In genomic region chr12:104986022-104986941, GRCh38 we compare ENCODE assay signal across 8 cellular contexts. TPM values are rescaled to one million over a fixed set of nuclear protein-coding genes. Genes with fewer than 3 reads are reported as not detected.
DNase-seq lines count a peak whose midpoint lies in the region; FAIRE-seq and TF ChIP-seq lines count a peak whose summit lies in the region.

TSS of gene NOPCHAP1 (plus strand) at chr12:104986316. CDS start at chr12:104986353, 37 bp downstream.

- H3K4ac ChIP-seq in H1 (replicated peaks; ENCODE audit: insufficient read length, low read depth, low read length) (no peak within 1 kb of the TSS), mesenchymal stem cell (ENCODE audit: low read depth in 1 of 2, low read length in 2 of 2) (peak within 1 kb of the TSS; percentile 86 to 96)

- H3K9ac ChIP-seq in H1 (replicated peaks in 1 of 4; ENCODE audit: extremely low read depth in 1 of 4, low read depth in 3 of 4, low read length in 3 of 4) (peak within 1 kb of the TSS; percentile 89 to 95 (median 92)), mesenchymal stem cell (ENCODE audit: low read length) (peak within 1 kb of the TSS; percentile 86)

- CTCF ChIA-PET in activated CD8-positive, alpha-beta memory T cell treated with anti-CD3 and anti-CD28 coated beads for 36 hours (lab: Charles Lee) = interaction anchor here (0.8 to 1.1 kb wide), 3 partner anchors 27 to 604 kb away, joined by 3 read pairs; no protein-coding TSS in a partner anchor
- CTCF ChIA-PET in H1 (lab: Charles Lee; ENCODE audit: partially characterized antibody) = interaction anchor here (1.3 to 1.8 kb wide), 2 partner anchors 10 to 18 kb away, joined by 3 to 6 read pairs; no protein-coding TSS in a partner anchor

- H3K4me2 ChIP-seq in H1 (ENCODE audit: insufficient read depth in 1 of 2, low read depth in 2 of 2, low read length in 2 of 2) (peak within 1 kb of the TSS; percentile 68 to 84), mesenchymal stem cell (ENCODE audit: low read length, poor library complexity, severe bottlenecking) (peak within 1 kb of the TSS; percentile 81)

- POLR2A ChIA-PET in activated CD8-positive, alpha-beta memory T cell treated with anti-CD3 and anti-CD28 coated beads for 36 hours (lab: Charles Lee) = no interaction called here
- POLR2A ChIA-PET in H1 (lab: Charles Lee; ENCODE audit: partially characterized antibody) = interaction anchor here (0.6 to 1.5 kb wide), 6 partner anchors 16 to 885 kb away, joined by 3 to 5 read pairs (median 3); no protein-coding TSS in a partner anchor

- TF ChIP-seq RAD21 in H1 (IDR thresholded peaks at IDR 0.05 in 1 of 2, conservative IDR thresholded peaks at IDR 0.05 in 1 of 2; ENCODE audit: low read depth in 2 of 2, low read length in 2 of 2) = no peak

- no peak within 1 kb of the TSS for H2BK120ac ChIP-seq in H1 (replicated peaks; ENCODE audit: low read depth, low read length)
- H2BK120ac ChIP-seq in mesenchymal stem cell (ENCODE audit: low read depth, low read length) = peak within 1 kb of the TSS; percentile 73

- H3K79me1 ChIP-seq in H1 (ENCODE audit: low read depth, low read length) = peaks cover 4% of the 10 kb centered on the region
- H3K79me1 ChIP-seq in mesenchymal stem cell (replicated peaks; ENCODE audit: low read length, poor library complexity, severe bottlenecking) = peaks cover 24% of the 10 kb centered on the region

- H3K23ac ChIP-seq in H1 (ENCODE audit: insufficient read length) (no peak within 1 kb of the TSS), mesenchymal stem cell (ENCODE audit: low read length in 2 of 2) (peak within 1 kb of the TSS in 1 of 2 experiments; percentile 77)

- H2AFZ ChIP-seq in H1 (ENCODE audit: low read length) (peak within 1 kb of the TSS; percentile 92; the same call in 1 of the 2 replicates), mesenchymal stem cell (ENCODE audit: low read depth, low read length) (peak within 1 kb of the TSS; percentile 97)

- H3K27ac ChIP-seq in H1 (ENCODE audit: low read depth, low read length) = peak within 1 kb of the TSS; percentile 88; the same call in 1 of the 2 replicates
- H3K27ac ChIP-seq in mesenchymal stem cell (ENCODE audit: low read length, poor library complexity, severe bottlenecking) = peak within 1 kb of the TSS; percentile 50

- H3K36me3 ChIP-seq in H1 (ENCODE audit: control insufficient read depth in 2 of 4, insufficient read depth in 4 of 4, low read length in 3 of 4) (peaks cover 6 to 27% (median 12%) of the 10 kb centered on the region in 4 experiments; a peak in 5 of 8 replicates), mesenchymal stem cell (ENCODE audit: control insufficient read depth in 1 of 2, insufficient read depth in 2 of 2, low read depth in 1 of 2, low read length in 2 of 2) (peaks cover 0 to 31% of the 10 kb centered on the region in 2 experiments)

- H2BK5ac ChIP-seq in H1 (ENCODE audit: low read depth, low read length) (peak within 1 kb of the TSS; percentile 84; the same call in 1 of the 2 replicates), mesenchymal stem cell (ENCODE audit: low read depth, low read length, poor library complexity, severe bottlenecking) (peak within 1 kb of the TSS; percentile 71)

- H3K4me1 ChIP-seq in H1 (replicated peaks in 1 of 4; ENCODE audit: control insufficient read depth in 3 of 4, insufficient read depth in 4 of 4, low read length in 3 of 4) = peaks cover 0 to 6% (median 3%) of the 10 kb centered on the region in 4 experiments; a peak in 3 of 7 replicates
- no peaks in the 10 kb centered on the region for H3K4me1 ChIP-seq in mesenchymal stem cell (ENCODE audit: control insufficient read depth, insufficient read depth, low read depth, low read length)

- TF ChIP-seq EP300 in H1 (IDR thresholded peaks at IDR 0.05; ENCODE audit: borderline replicate concordance in 1 of 2, low read depth in 2 of 2, low read length in 2 of 2) = no peak

- H3K14ac ChIP-seq in H1 (ENCODE audit: insufficient read length) (no peak within 1 kb of the TSS), mesenchymal stem cell (ENCODE audit: low read length in 2 of 2) (peak within 1 kb of the TSS in 1 of 2 experiments; percentile 87)

- WGBS in H1 (ENCODE audit: extremely low coverage in 1 of 2, insufficient coverage in 1 of 2, insufficient read length in 1 of 2, insufficient replicate concordance in 2 of 2, low coverage in 1 of 2, low lambda C conversion rate in 2 of 2, missing lambda C conversion rate in 1 of 2), 2 experiments = 2% methylated on average over 38 of the region's 59 CpGs; no CpG with 5 or more reads in 1 of the 2 experiments
- WGBS in mesenchymal stem cell = 1% methylated on average over 55 of the region's 59 CpGs

- H2AK5ac ChIP-seq in H1 (ENCODE audit: low read depth, low read length) = no peak within 1 kb of the TSS
- H2AK5ac ChIP-seq in mesenchymal stem cell (ENCODE audit: low read length, severe bottlenecking) = no peak within 1 kb of the TSS

- peaks cover 0 to 2% of the 10 kb centered on the region in 2 experiments for H4K20me1 ChIP-seq in H1 (replicated peaks in 1 of 2; ENCODE audit: control insufficient read depth in 1 of 2, insufficient read depth in 2 of 2, low read length in 2 of 2)

- no peak for FAIRE-seq in H1 (lab: Jason Lieb, UNC)

- H4K8ac ChIP-seq in H1 (ENCODE audit: extremely low read depth, insufficient read depth, low read length) = peak within 1 kb of the TSS; percentile 96
- H4K8ac ChIP-seq in mesenchymal stem cell (ENCODE audit: low read length) = no peak within 1 kb of the TSS

- no peak for TF ChIP-seq CTCF in GM20000 (IDR thresholded peaks at IDR 0.05; ENCODE audit: extremely low read depth, missing control alignments)
- no peak for TF ChIP-seq CTCF in H1 (IDR thresholded peaks at IDR 0.05; ENCODE audit: control extremely low read depth in 1 of 3, insufficient read depth in 1 of 3, low read depth in 1 of 3, low read length in 3 of 3)

- H3K79me2 ChIP-seq in H1 (ENCODE audit: control insufficient read depth in 1 of 2, insufficient read depth in 2 of 2, low read length in 2 of 2) = peaks cover 3 to 44% of the 10 kb centered on the region in 2 experiments; a peak in 3 of 4 replicates

- H2BK15ac ChIP-seq in H1 (ENCODE audit: low read length) (no peak within 1 kb of the TSS; the same call in 1 of the 2 replicates), mesenchymal stem cell (ENCODE audit: low read depth, poor library complexity, severe bottlenecking) (no peak within 1 kb of the TSS)

- H3K56ac ChIP-seq in H1 (replicated peaks; ENCODE audit: insufficient read length, low read depth, low read length) = peak within 1 kb of the TSS; percentile 73

- H4K91ac ChIP-seq in H1 (replicated peaks; ENCODE audit: insufficient read length, low read length) = peak within 1 kb of the TSS; percentile 91
- no peak within 1 kb of the TSS for H4K91ac ChIP-seq in mesenchymal stem cell (ENCODE audit: low read length)

- H4K5ac ChIP-seq in H1 (ENCODE audit: insufficient read length, low read depth, low read length) = peak within 1 kb of the TSS; percentile 99

- H2BK12ac ChIP-seq in H1 (ENCODE audit: low read depth, low read length) = no peak within 1 kb of the TSS
- peak within 1 kb of the TSS; percentile 49 to 74 for H2BK12ac ChIP-seq in mesenchymal stem cell (ENCODE audit: low read length in 2 of 2)

- H3K9me3 ChIP-seq in H1 (ENCODE audit: insufficient read depth in 2 of 2, low read depth in 1 of 2, low read length in 1 of 2) (no peaks in the 10 kb centered on the region), mesenchymal stem cell (ENCODE audit: control insufficient read depth, low read length) (no peaks in the 10 kb centered on the region)

- H2BK20ac ChIP-seq in H1 (ENCODE audit: low read length) = no peak within 1 kb of the TSS

- peaks cover 5% of the 10 kb centered on the region; the same call in 1 of the 2 replicates for H3K23me2 ChIP-seq in H1 (ENCODE audit: low read depth, low read length)

- peak; percentile 92 to 96 for TF ChIP-seq POLR2A in H1 (IDR thresholded peaks at IDR 0.05; ENCODE audit: control extremely low read depth in 1 of 2, low read depth in 2 of 2, low read length in 2 of 2)

- H3K4me3 ChIP-seq in H1 (ENCODE audit: extremely low read depth in 1 of 4, insufficient read depth in 2 of 4, low read depth in 3 of 4, low read length in 4 of 4) (peak within 1 kb of the TSS; percentile 91 to 99 (median 94)), mesenchymal stem cell (ENCODE audit: insufficient read depth in 1 of 2, low read depth in 1 of 2, low read length in 2 of 2) (peak within 1 kb of the TSS; percentile 89 to 99)

- H3K27me3 ChIP-seq in H1 (replicated peaks in 1 of 4; ENCODE audit: control insufficient read depth in 3 of 4, extremely low read depth in 1 of 4, insufficient read depth in 3 of 4, low read length in 3 of 4) (no peaks in the 10 kb centered on the region), mesenchymal stem cell (ENCODE audit: control insufficient read depth in 1 of 2, insufficient read depth in 1 of 2, low read length in 2 of 2) (no peaks in the 10 kb centered on the region)

- DNase-seq in COLO668 (lab: John Stamatoyannopoulos, UW; ENCODE audit: unreplicated experiment) (peak; percentile 97), GM20000 (ENCODE audit: low spot score) (peak; percentile 94), HT-29 (ENCODE audit: low spot score) (peak; percentile 93), H1 (ENCODE audit: low read depth in 1 of 2, low spot score in 2 of 2) (peak; percentile 69 to 97), mesenchymal stem cell (peak; percentile 91)
- peak; percentile 72 for DNase-seq in NK-92 treated with Interleukin-12 subunit alpha and Interleukin-12 subunit beta, amount 100 ng/mL, for 24 hours (lab: John Stamatoyannopoulos, UW)
- peak; percentile 69 for DNase-seq in stimulated activated CD8-positive, alpha-beta memory T cell treated with anti-CD3 and anti-CD28 coated beads, Interleukin-12 subunit alpha, Interleukin-12 subunit beta, amount 100 ng/mL, for 24 hours (ENCODE audit: extremely low read depth)

- peak within 1 kb of the TSS; percentile 91; the same call in 1 of the 2 replicates for H3K18ac ChIP-seq in H1 (ENCODE audit: extremely low read depth, low read length)
- peak within 1 kb of the TSS; percentile 96 to 97 for H3K18ac ChIP-seq in mesenchymal stem cell (ENCODE audit: low read depth in 1 of 2, low read length in 2 of 2)

TF ChIP-seq in H1, 55 proteins besides CTCF, POLR2A, EP300 and RAD21 (continues in another document):
- no peak for TF ChIP-seq CTBP2 (IDR thresholded peaks at IDR 0.05; ENCODE audit: borderline replicate concordance, insufficient read depth, insufficient read length, low read length)

RNA-seq across cellular contexts. Expression of gene NOPCHAP1, which starts in this region (rescaled TPM):
- 23.5 and 24.1 TPM in 2 replicates for total RNA-seq in HT-29 (2014; rRNA removed; shearing (Covaris generic))
- 10 to 100 TPM; 32.7 to 34.2 TPM for total RNA-seq in activated CD8-positive, alpha-beta memory T cell treated with anti-CD3 and anti-CD28 coated beads for 36 hours
- total RNA-seq in H1 (2021; fragmentation: NEBNext Ultra II Directional; extraction: Animal tissue kit (Norgen Biotek cat#: 25700)) = 39.5 and 43.7 TPM in 2 replicates
- 14.9 and 17.2 TPM in 2 replicates for polyA plus RNA-seq in H1 (2011; rRNA removed)
- polyA plus RNA-seq in H1 (2011; cell fraction: cytosol; rRNA removed) = 16.0 TPM
- 19.5 TPM for polyA plus RNA-seq in H1 (2011; cell fraction: nucleus; rRNA removed)
- 19.2 to 51.3 TPM (median 39.9 TPM) in 4 replicates for polyA plus RNA-seq in H1 (2012, experiment 1 of 2)
- polyA plus RNA-seq in H1 (2012, experiment 2 of 2) = 11.9 TPM
- 30.6 TPM for polyA plus RNA-seq in H1 (2013, experiment 1 of 2)
- 33.2 TPM for polyA plus RNA-seq in H1 (2013, experiment 2 of 2)
- 18.7 and 21.9 TPM in 2 replicates for polyA minus RNA-seq in H1 (2011; rRNA and poly(A)+ RNA removed)
- 21.9 TPM for polyA minus RNA-seq in H1 (2011; cell fraction: cytosol; rRNA and poly(A)+ RNA removed)
- 21.9 TPM for polyA minus RNA-seq in H1 (2011; cell fraction: nucleus; rRNA and poly(A)+ RNA removed)
- 20.3 TPM for polyA plus RNA-seq in mesenchymal stem cell (2013, experiment 1 of 2)
- 21.5 TPM for polyA plus RNA-seq in mesenchymal stem cell (2013, experiment 2 of 2)

Comparison
In these comparisons a context has a peak if more than half of its experiments do, and no peak if none do; other contexts are left out.
1. Peak in every context shown above with its lines: DNase-seq, H3K4me3 ChIP-seq and H3K27ac ChIP-seq.